Comparison of ENCODE assay signal across 31 cellular contexts in genomic region chr12:75939016-75939642, GRCh38.
A peak's percentile ranks its signal among the peaks of the same experiment; 100 is the strongest.
DNase-seq lines count a peak whose midpoint lies in the region; ATAC-seq lines count a peak whose summit lies in the region.
"Had no signal": no experiment of that assay in that cellular context is flagged by ENCODE, and none has a peak within 500 bp of the region (broad histone marks: within the 10 kb centered on the region; RNA-seq: fewer than 3 reads in every experiment).

No MANE protein-coding gene starts in this region.

- H3K27ac ChIP-seq in epithelial cell of prostate = peak overlapping the region; percentile 64
- H3K27ac ChIP-seq: adrenal gland, body of pancreas, ovary, Peyer's patch, testis, VCaP had no signal

- peaks cover 1% of the 10 kb centered on the region for H3K9me3 Mint-ChIP-seq in activated naive CD8-positive, alpha-beta T cell treated with anti-CD3 and anti-CD28 coated beads, Interleukin-2, amount 10 ng/mL, durations not matched to agents 7 days and 5 days
- no peaks in the 10 kb centered on the region for H3K9me3 Mint-ChIP-seq in activated naive CD8-positive, alpha-beta T cell treated with anti-CD3 and anti-CD28 coated beads for 36 hours
- no peaks in the 10 kb centered on the region for H3K9me3 Mint-ChIP-seq in stimulated activated naive CD8-positive, alpha-beta T cell treated with anti-CD3 and anti-CD28 coated beads, Interleukin-15, amount 100 ng/mL, for 72 hours
- H3K9me3 Mint-ChIP-seq: CD8-positive, alpha-beta T cell had no signal

- H3K36me3 Mint-ChIP-seq in activated naive CD8-positive, alpha-beta T cell treated with anti-CD3 and anti-CD28 coated beads, Interleukin-2, amount 10 ng/mL, durations not matched to agents 7 days and 5 days = peaks cover 2% of the 10 kb centered on the region
- H3K36me3 Mint-ChIP-seq in activated naive CD8-positive, alpha-beta T cell treated with anti-CD3 and anti-CD28 coated beads for 36 hours = peaks cover 2% of the 10 kb centered on the region
- H3K36me3 Mint-ChIP-seq: CD8-positive, alpha-beta T cell had no signal

- POLR2A ChIA-PET in activated naive CD8-positive, alpha-beta T cell treated with anti-CD3 and anti-CD28 coated beads, Interleukin-2, amount 10 ng/mL, durations not matched to agents 7 days and 5 days (lab: Charles Lee) = interaction anchor here (1.2 kb wide), 1 partner anchor 81 kb away, joined by 4 read pairs; no protein-coding TSS in a partner anchor

- H3K4me3 Mint-ChIP-seq in activated naive CD8-positive, alpha-beta T cell treated with anti-CD3 and anti-CD28 coated beads, Interleukin-2, amount 10 ng/mL, durations not matched to agents 7 days and 5 days = no peak overlapping the region
- H3K4me3 Mint-ChIP-seq in activated naive CD8-positive, alpha-beta T cell treated with anti-CD3 and anti-CD28 coated beads for 36 hours = no peak overlapping the region
- H3K4me3 Mint-ChIP-seq in stimulated activated naive CD8-positive, alpha-beta T cell treated with anti-CD3 and anti-CD28 coated beads, Interleukin-15, amount 100 ng/mL, for 72 hours = no peak overlapping the region
- H3K4me3 Mint-ChIP-seq: B cell; CD8-positive, alpha-beta T cell had no signal

- DNase-seq in activated naive CD8-positive, alpha-beta T cell treated with anti-CD3 and anti-CD28 coated beads, Interleukin-2, amount 10 ng/mL, durations not matched to agents 7 days and 5 days = no peak
- DNase-seq in activated naive CD8-positive, alpha-beta T cell treated with anti-CD3 and anti-CD28 coated beads for 36 hours = no peak
- DNase-seq in RPMI7951 (ENCODE audit: low read depth) = peak; percentile 58
- no peak for DNase-seq in epithelial cell of prostate (ENCODE audit: low read depth, low spot score)
- DNase-seq in stimulated activated naive CD8-positive, alpha-beta T cell treated with anti-CD3 and anti-CD28 coated beads, Interleukin-15, amount 100 ng/mL, for 72 hours = no peak
- no peak for DNase-seq in GM19240 (ENCODE audit: insufficient read length, low spot score)
- no peak for DNase-seq in epidermal melanocyte (ENCODE audit: insufficient read length, low spot score)
- DNase-seq: activated CD4-positive, alpha-beta T cell treated with anti-CD3 and anti-CD28 coated beads for 4 hours; activated naive CD4-positive, alpha-beta T cell; activated T-cell treated with anti-CD3 and anti-CD28 coated beads, Interleukin-2, amount 50 U/mL, for 48 hours; adrenal gland; body of pancreas; CD8-positive, alpha-beta T cell; cerebellar nuclear complex; H7; hypothalamus; KG1; MG63; NCI-H1105; NCI-H187 treated with DMSO at 0.1 percent for 48 hours; NCI-H526 treated with DMSO at 0.1 percent for 48 hours; ovary; Peyer's patch; retina; small intestine; stimulated activated naive CD4-positive, alpha-beta T cell treated with Interleukin-2 at 50 U/mL for 16 hours; T1000; testis had no signal

- H3K27ac Mint-ChIP-seq in activated naive CD8-positive, alpha-beta T cell treated with anti-CD3 and anti-CD28 coated beads, Interleukin-2, amount 10 ng/mL, durations not matched to agents 7 days and 5 days = no peak overlapping the region
- H3K27ac Mint-ChIP-seq in activated naive CD8-positive, alpha-beta T cell treated with anti-CD3 and anti-CD28 coated beads for 36 hours = no peak overlapping the region
- no peak overlapping the region for H3K27ac Mint-ChIP-seq in stimulated activated naive CD8-positive, alpha-beta T cell treated with anti-CD3 and anti-CD28 coated beads, Interleukin-15, amount 100 ng/mL, for 72 hours
- H3K27ac Mint-ChIP-seq: B cell; CD8-positive, alpha-beta T cell had no signal

- H3K27me3 Mint-ChIP-seq in activated naive CD8-positive, alpha-beta T cell treated with anti-CD3 and anti-CD28 coated beads, Interleukin-2, amount 10 ng/mL, durations not matched to agents 7 days and 5 days = no peaks in the 10 kb centered on the region
- H3K27me3 Mint-ChIP-seq in activated naive CD8-positive, alpha-beta T cell treated with anti-CD3 and anti-CD28 coated beads for 36 hours = no peaks in the 10 kb centered on the region
- H3K27me3 Mint-ChIP-seq in stimulated activated naive CD8-positive, alpha-beta T cell treated with anti-CD3 and anti-CD28 coated beads, Interleukin-15, amount 100 ng/mL, for 72 hours = no peaks in the 10 kb centered on the region

- peaks cover 18% of the 10 kb centered on the region for H3K4me1 Mint-ChIP-seq in activated naive CD8-positive, alpha-beta T cell treated with anti-CD3 and anti-CD28 coated beads, Interleukin-2, amount 10 ng/mL, durations not matched to agents 7 days and 5 days
- peaks cover 20% of the 10 kb centered on the region for H3K4me1 Mint-ChIP-seq in activated naive CD8-positive, alpha-beta T cell treated with anti-CD3 and anti-CD28 coated beads for 36 hours
- H3K4me1 Mint-ChIP-seq in stimulated activated naive CD8-positive, alpha-beta T cell treated with anti-CD3 and anti-CD28 coated beads, Interleukin-15, amount 100 ng/mL, for 72 hours = peaks cover 8% of the 10 kb centered on the region

- peak; percentile 29 for ATAC-seq in activated naive CD8-positive, alpha-beta T cell treated with anti-CD3 and anti-CD28 coated beads, Interleukin-2, amount 10 ng/mL, durations not matched to agents 7 days and 5 days (ENCODE audit: low read depth)
- ATAC-seq in stimulated activated naive CD8-positive, alpha-beta T cell treated with anti-CD3 and anti-CD28 coated beads, Interleukin-15, amount 100 ng/mL, for 72 hours = peak; percentile 65
- ATAC-seq: body of pancreas; CD8-positive, alpha-beta T cell; GM12878 had no signal
